Comparison of ENCODE assay signal across 18 cellular contexts in the genomic region with DNA sequence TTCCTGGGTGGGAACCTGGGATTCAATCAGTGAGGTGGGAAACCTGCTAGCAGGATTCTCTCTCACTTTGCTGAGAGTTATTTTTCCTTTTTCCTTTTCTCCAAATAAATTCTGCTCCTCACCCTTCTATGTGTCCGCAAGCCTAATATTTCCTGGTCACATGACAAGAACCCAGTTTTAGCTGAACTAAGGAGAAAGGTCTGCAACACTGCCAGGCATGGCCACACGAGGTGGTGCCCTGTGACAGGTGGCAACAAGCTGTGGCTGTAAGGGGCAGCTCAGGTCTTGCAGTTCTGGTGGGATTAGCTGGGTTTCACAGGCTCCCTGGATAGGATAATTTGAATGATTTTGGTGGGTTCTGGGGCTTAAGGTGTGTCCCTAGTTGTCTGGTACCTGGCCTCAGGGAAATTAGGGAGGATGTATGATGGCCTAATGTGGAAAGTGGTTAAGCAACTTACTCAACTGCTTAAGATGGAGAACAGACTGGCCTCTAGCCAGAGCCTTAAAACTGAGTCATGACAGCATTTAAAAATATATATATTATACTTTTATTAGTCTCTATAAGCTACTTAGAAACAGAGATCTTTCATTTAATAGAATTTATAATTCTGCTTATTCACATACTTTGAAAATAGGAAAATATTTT.
DNase-seq lines count a peak whose midpoint lies in the region; FAIRE-seq and TF ChIP-seq lines count a peak whose summit lies in the region.
"Had no signal": no experiment of that assay in that cellular context is flagged by ENCODE, and none has a peak within 500 bp of the region (broad histone marks: within the 10 kb centered on the region; RNA-seq: fewer than 3 reads in every experiment).

No MANE protein-coding gene starts in this region.

- peaks cover 10% of the 10 kb centered on the region for H3K9me3 ChIP-seq in WERI-Rb-1 (ENCODE audit: severe bottlenecking)
- no peaks in the 10 kb centered on the region for H3K9me3 ChIP-seq in vagina
- H3K9me3 ChIP-seq: thyroid gland had no signal

- H3K27me3 ChIP-seq in WERI-Rb-1 (ENCODE audit: insufficient read depth, low read depth, severe bottlenecking) (no peaks in the 10 kb centered on the region), vagina (no peaks in the 10 kb centered on the region)
- H3K27me3 ChIP-seq: thyroid gland had no signal

- H3K27ac ChIP-seq in WERI-Rb-1 (no peak overlapping the region), vagina (no peak overlapping the region)
- H3K27ac ChIP-seq: parathyroid adenoma, skin epidermis, thyroid gland had no signal

- no peaks in the 10 kb centered on the region for H3K4me1 ChIP-seq in vagina
- H3K4me1 ChIP-seq: parathyroid adenoma had no signal

- FAIRE-seq in HTR-8/SVneo (lab: Jason Lieb, UNC) = peak; percentile 33
- FAIRE-seq: endothelial cell of umbilical vein, TTC549 had no signal

- intact Hi-C loops in vagina (cut with DNase I) = no loop called here

- DNase-seq in HTR-8/SVneo (ENCODE audit: insufficient read length, low spot score) (no peak), WERI-Rb-1 (peak; percentile 16), fibroblast of mammary gland (ENCODE audit: low read depth) (peak; percentile 41), skeletal muscle cell (ENCODE audit: low read depth) (peak; percentile 21), vagina (ENCODE audit: extremely low spot score in 2 of 2) (no peak), 8988T (no peak)
- no peak for DNase-seq in activated naive CD4-positive, alpha-beta T cell (lab: John Stamatoyannopoulos, UW)
- DNase-seq: activated CD4-positive, alpha-beta T cell treated with anti-CD3 and anti-CD28 coated beads for 4 hours; naive thymus-derived CD8-positive, alpha-beta T cell; NCI-H1417 treated with DMSO at 0.1 percent for 48 hours; NCI-H524; SHP77 treated with DMSO at 0.1 percent for 48 hours; stimulated activated naive CD4-positive, alpha-beta T cell treated with Interleukin-2 at 50 U/mL for 16 hours; thyroid gland had no signal

- TF ChIP-seq POLR2A in vagina (IDR thresholded peaks at IDR 0.05) = no peak

- H3K36me3 ChIP-seq in WERI-Rb-1 (no peaks in the 10 kb centered on the region), vagina (no peaks in the 10 kb centered on the region)
- H3K36me3 ChIP-seq: thyroid gland had no signal

- H3K4me3 ChIP-seq in WERI-Rb-1 (ENCODE audit: low read depth, low read length) (no peak overlapping the region), fibroblast of mammary gland (ENCODE audit: control insufficient read depth, low read depth, low read length) (no peak overlapping the region), skeletal muscle cell (ENCODE audit: low read depth, low read length) (no peak overlapping the region), vagina (no peak overlapping the region)
- H3K4me3 ChIP-seq: skin epidermis, thyroid gland had no signal

- no peak for TF ChIP-seq CTCF in WERI-Rb-1 (IDR thresholded peaks at IDR 0.05; ENCODE audit: low read depth, low read length)
- TF ChIP-seq CTCF in fibroblast of mammary gland (conservative IDR thresholded peaks at IDR 0.05; ENCODE audit: control insufficient read depth, insufficient read depth, low read depth, low read length) = no peak
- TF ChIP-seq CTCF in vagina (IDR thresholded peaks at IDR 0.05) = no peak

Comparison
In these comparisons a context has a peak if more than half of its experiments do, and no peak if none do; other contexts are left out.
1. DNase-seq: peak in WERI-Rb-1 (single experiment), fibroblast of mammary gland (single experiment) and skeletal muscle cell (single experiment); none in HTR-8/SVneo (single experiment), activated naive CD4-positive, alpha-beta T cell (0 of 4), vagina (0 of 2) and 8988T (single experiment).